ENCODE assay signal across 8 cellular contexts in genomic region chr15:83066034-83066760, GRCh38. TPM values are rescaled to one million over a fixed set of nuclear protein-coding genes. Genes with fewer than 3 reads are reported as not detected.
DNase-seq lines count a peak whose midpoint lies in the region; FAIRE-seq and TF ChIP-seq lines count a peak whose summit lies in the region.

No MANE protein-coding gene starts in this region.

- FAIRE-seq in GM12892 (lab: Jason Lieb, UNC) = peak; percentile 44

- peaks cover 32% of the 10 kb centered on the region for H3K4me1 Mint-ChIP-seq in activated T-helper 1 cell treated with anti-CD3 and anti-CD28 coated beads, Interleukin-12 subunit alpha, Interleukin-12 subunit beta, Interleukin-2, Interleukin-4 antibody, amounts not matched to agents 30 ng/mL and 10 ng/mL and 1 ng/mL, durations not matched to agents 14 hours and 24 hours and 36 hours (ENCODE audit: low read depth)

- peaks cover 16% of the 10 kb centered on the region for H3K36me3 Mint-ChIP-seq in activated T-helper 1 cell treated with anti-CD3 and anti-CD28 coated beads, Interleukin-12 subunit alpha, Interleukin-12 subunit beta, Interleukin-2, Interleukin-4 antibody, amounts not matched to agents 30 ng/mL and 10 ng/mL and 1 ng/mL, durations not matched to agents 14 hours and 24 hours and 36 hours (ENCODE audit: low read depth)

- peak overlapping the region; percentile 83 for H3K27ac Mint-ChIP-seq in activated T-helper 1 cell treated with anti-CD3 and anti-CD28 coated beads, Interleukin-12 subunit alpha, Interleukin-12 subunit beta, Interleukin-2, Interleukin-4 antibody, amounts not matched to agents 30 ng/mL and 10 ng/mL and 1 ng/mL, durations not matched to agents 14 hours and 24 hours and 36 hours

- H3K9me3 Mint-ChIP-seq in activated T-helper 1 cell treated with anti-CD3 and anti-CD28 coated beads, Interleukin-12 subunit alpha, Interleukin-12 subunit beta, Interleukin-2, Interleukin-4 antibody, amounts not matched to agents 30 ng/mL and 10 ng/mL and 1 ng/mL, durations not matched to agents 14 hours and 24 hours and 36 hours = peaks cover 8% of the 10 kb centered on the region

- peaks cover 2% of the 10 kb centered on the region for H3K27me3 Mint-ChIP-seq in activated T-helper 1 cell treated with anti-CD3 and anti-CD28 coated beads, Interleukin-12 subunit alpha, Interleukin-12 subunit beta, Interleukin-2, Interleukin-4 antibody, amounts not matched to agents 30 ng/mL and 10 ng/mL and 1 ng/mL, durations not matched to agents 14 hours and 24 hours and 36 hours (ENCODE audit: insufficient read depth)

- intact Hi-C loops in activated T-helper 1 cell treated with anti-CD3 and anti-CD28 coated beads, Interleukin-12 subunit alpha, Interleukin-12 subunit beta, Interleukin-2, Interleukin-4 antibody, amounts not matched to agents 30 ng/mL and 10 ng/mL and 1 ng/mL, durations not matched to agents 14 hours and 24 hours and 36 hours (cut with micrococcal nuclease) = loop anchor here (5.0 to 10.0 kb wide), 4 partner anchors 234 to 801 kb away; partner anchors contain the start of genes EFL1, RPS17 and SAXO2

- H3K27ac ChIP-seq in 22Rv1 = peak overlapping the region; percentile 89
- peak overlapping the region; percentile 90 for H3K27ac ChIP-seq in substantia nigra (ENCODE audit: low read depth, low read length, poor library complexity, severe bottlenecking)

- H3K4me3 Mint-ChIP-seq in activated T-helper 1 cell treated with anti-CD3 and anti-CD28 coated beads, Interleukin-12 subunit alpha, Interleukin-12 subunit beta, Interleukin-2, Interleukin-4 antibody, amounts not matched to agents 30 ng/mL and 10 ng/mL and 1 ng/mL, durations not matched to agents 14 hours and 24 hours and 36 hours = peak overlapping the region; percentile 84

- DNase-seq in GM12892 (ENCODE audit: insufficient read length) = no peak
- no peak for DNase-seq in activated T-helper 1 cell treated with anti-CD3 and anti-CD28 coated beads, Interleukin-12 subunit alpha, Interleukin-12 subunit beta, Interleukin-2, Interleukin-4 antibody, amounts not matched to agents 30 ng/mL and 10 ng/mL and 1 ng/mL, durations not matched to agents 14 hours and 24 hours and 36 hours (ENCODE audit: low spot score)
- DNase-seq in islet precursor cell = peak; percentile 55
- DNase-seq in substantia nigra (lab: John Stamatoyannopoulos, UW) = peak in 6 of 49 donors; percentile 7 to 69 (median 48)
- DNase-seq in middle frontal gyrus (ENCODE audit: extremely low spot score, low spot score) = no peak
- DNase-seq in SKM-1 treated with dmso at 0.1 percent for 144 hours (lab: John Stamatoyannopoulos, UW; ENCODE audit: unreplicated experiment) = no peak
- DNase-seq in activated CD4-positive, CD25-positive, alpha-beta regulatory T cell treated with anti-CD3 and anti-CD28 coated beads, Interleukin-2, amount 50 U/mL, for 72 hours = no peak

- TF ChIP-seq POLR2A in GM12892 (IDR thresholded peaks at IDR 0.05; ENCODE audit: low read depth, low read length) = no peak

- no peak for TF ChIP-seq CTCF in 22Rv1 (IDR thresholded peaks at IDR 0.05)

RNA-seq across cellular contexts. Expression of gene BTBD1, which starts 0.9 kb away (rescaled TPM):
- 53.8 TPM for polyA plus RNA-seq in GM12892 (2012; ENCODE audit: missing spikeins)
- total RNA-seq in activated T-helper 1 cell treated with anti-CD3 and anti-CD28 coated beads, Interleukin-12 subunit alpha, Interleukin-12 subunit beta, Interleukin-2, Interleukin-4 antibody, amounts not matched to agents 30 ng/mL and 10 ng/mL and 1 ng/mL, durations not matched to agents 14 hours and 24 hours and 36 hours = 61.7 and 61.8 TPM in 2 replicates

RNA-seq across cellular contexts. Expression of gene TM6SF1, which starts 41.2 kb away (rescaled TPM):
- 1.5 TPM for polyA plus RNA-seq in GM12892 (2012; ENCODE audit: missing spikeins)
- total RNA-seq in activated T-helper 1 cell treated with anti-CD3 and anti-CD28 coated beads, Interleukin-12 subunit alpha, Interleukin-12 subunit beta, Interleukin-2, Interleukin-4 antibody, amounts not matched to agents 30 ng/mL and 10 ng/mL and 1 ng/mL, durations not matched to agents 14 hours and 24 hours and 36 hours = 4.5 and 5.2 TPM in 2 replicates

RNA-seq across cellular contexts. Expression of gene C15orf40, which starts 54.8 kb away (rescaled TPM):
- 47.3 TPM for polyA plus RNA-seq in GM12892 (2012; ENCODE audit: missing spikeins)
- 24.2 and 29.0 TPM in 2 replicates for total RNA-seq in activated T-helper 1 cell treated with anti-CD3 and anti-CD28 coated beads, Interleukin-12 subunit alpha, Interleukin-12 subunit beta, Interleukin-2, Interleukin-4 antibody, amounts not matched to agents 30 ng/mL and 10 ng/mL and 1 ng/mL, durations not matched to agents 14 hours and 24 hours and 36 hours
